ENCODE assay signal across 24 cellular contexts in the genomic region with DNA sequence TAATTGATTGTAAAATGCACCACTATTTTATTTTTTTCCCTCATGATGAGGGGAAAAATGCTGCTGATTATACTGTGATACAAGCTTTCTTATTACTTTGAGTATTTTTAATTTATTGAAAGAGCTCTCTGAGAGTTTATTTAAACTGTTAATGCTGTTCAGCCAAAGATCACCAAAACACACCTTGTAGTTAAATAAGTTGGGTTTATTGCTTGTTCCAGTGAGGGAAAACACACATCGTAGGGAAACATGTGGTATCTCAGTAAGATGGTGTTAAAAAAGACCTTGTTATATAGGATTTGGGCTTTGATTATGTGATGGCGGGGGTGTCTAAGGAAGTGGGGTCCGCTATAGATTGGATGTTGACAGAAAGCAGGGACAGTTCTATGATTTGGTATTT.
"Had no signal": no experiment of that assay in that cellular context is flagged by ENCODE, and none has a peak within 500 bp of the region (broad histone marks: within the 10 kb centered on the region; RNA-seq: fewer than 3 reads in every experiment).

No MANE protein-coding gene starts in this region.

- H3K27ac ChIP-seq: left ventricle myocardium inferior, neural progenitor cell, neutrophil, right atrium auricular region, right lobe of liver, stomach, thoracic aorta, tibial artery, uterus had no signal

- H3K4me3 Mint-ChIP-seq: immature natural killer cell; natural killer cell; nephron progenitor cell; neural progenitor cell; stimulated activated naive B cell treated with anti-CD40 and anti-IgM and Interleukin-4, amounts not matched to agents 10 μg/mL and 1 μg/mL and 100 μg/mL, for 72 hours; type B pancreatic cell had no signal

- H2AFZ ChIP-seq: neural progenitor cell had no signal

- H3K9ac ChIP-seq: neural progenitor cell had no signal

- DNase-seq: hypothalamus; immature natural killer cell; kidney; left ventricle myocardium inferior; midbrain; natural killer cell; nephron progenitor cell; occipital lobe; right lobe of liver; stimulated activated CD4-positive, alpha-beta T cell treated with anti-CD3 and anti-CD28 coated beads, Interleukin-1b, Interleukin-23, amount 100 ng/mL, for 48 hours; stimulated activated CD4-positive, alpha-beta T cell treated with anti-CD3 and anti-CD28 coated beads, Interleukin-2, amount 100 ng/mL, for 48 hours; stimulated activated naive B cell treated with anti-CD40 and anti-IgM and Interleukin-4, amounts not matched to agents 10 μg/mL and 1 μg/mL and 100 μg/mL, for 72 hours; stimulated activated naive CD8-positive, alpha-beta T cell treated with anti-CD3 and anti-CD28 coated beads, Interleukin-15, Interleukin-2, amounts not matched to agents 100 U/mL and 50 U/mL, for 24 hours; stomach; tibial artery; uterus had no signal

- H3K4me1 ChIP-seq: left ventricle myocardium inferior, neural progenitor cell, right atrium auricular region, right lobe of liver, tibial artery, uterus had no signal

- H3K27me3 Mint-ChIP-seq: progenitor cell of endocrine pancreas; stimulated activated naive B cell treated with anti-CD40 and anti-IgM and Interleukin-4, amounts not matched to agents 10 μg/mL and 1 μg/mL and 100 μg/mL, for 72 hours; type B pancreatic cell had no signal

- H3K4me3 ChIP-seq: left ventricle myocardium inferior, lung, neural progenitor cell, right atrium auricular region, right lobe of liver, smooth muscle cell, stomach, thoracic aorta, tibial artery, uterus had no signal

- H3K36me3 ChIP-seq: left ventricle myocardium inferior, neural progenitor cell, neutrophil, right atrium auricular region, right lobe of liver, stomach, thoracic aorta, tibial artery, uterus had no signal

- H3K4me2 ChIP-seq: neural progenitor cell, smooth muscle cell had no signal

- H3K27ac Mint-ChIP-seq: natural killer cell; neural progenitor cell; stimulated activated naive B cell treated with anti-CD40 and anti-IgM and Interleukin-4, amounts not matched to agents 10 μg/mL and 1 μg/mL and 100 μg/mL, for 72 hours; type B pancreatic cell had no signal

- H3K9me3 ChIP-seq: left ventricle myocardium inferior, neutrophil, right atrium auricular region, right lobe of liver, stomach, thoracic aorta, tibial artery, uterus had no signal

- ATAC-seq: natural killer cell; right lobe of liver; stimulated activated naive B cell treated with anti-CD40 and anti-IgM and Interleukin-4, amounts not matched to agents 10 μg/mL and 1 μg/mL and 100 μg/mL, for 72 hours; stimulated activated naive CD8-positive, alpha-beta T cell treated with anti-CD3 and anti-CD28 coated beads, Interleukin-15, Interleukin-2, amounts not matched to agents 100 U/mL and 50 U/mL, for 24 hours had no signal

- H3K36me3 Mint-ChIP-seq: immature natural killer cell, natural killer cell had no signal

- H3K9me3 Mint-ChIP-seq: immature natural killer cell; natural killer cell; stimulated activated naive B cell treated with anti-CD40 and anti-IgM and Interleukin-4, amounts not matched to agents 10 μg/mL and 1 μg/mL and 100 μg/mL, for 72 hours; type B pancreatic cell had no signal

- H3K27me3 ChIP-seq: neural progenitor cell, neutrophil, right atrium auricular region, right lobe of liver, stomach, tibial artery, uterus had no signal
